37 cellular contexts compared by ENCODE assay signal in genomic region chr7:113907617-113908016, GRCh38. TPM values are rescaled to one million over a fixed set of nuclear protein-coding genes. Genes with fewer than 3 reads are reported as not detected.
"Had no signal": no experiment of that assay in that cellular context is flagged by ENCODE, and none has a peak within 500 bp of the region (broad histone marks: within the 10 kb centered on the region; RNA-seq: fewer than 3 reads in every experiment).

No MANE protein-coding gene starts in this region.

- H3K36me3 ChIP-seq: adrenal gland, esophagus muscularis mucosa, gastroesophageal sphincter had no signal

- ATAC-seq: activated CD4-positive, alpha-beta T cell treated with anti-CD3 and anti-CD28 coated beads for 36 hours; activated CD8-positive, alpha-beta memory T cell treated with anti-CD3 and anti-CD28 coated beads, Interleukin-2, amount 10 ng/mL, durations not matched to agents 7 days and 5 days; activated CD8-positive, alpha-beta T cell treated with anti-CD3 and anti-CD28 coated beads, Interleukin-2, amount 10 ng/mL, durations not matched to agents 7 days and 5 days; activated naive CD8-positive, alpha-beta T cell treated with anti-CD3 and anti-CD28 coated beads, Interleukin-2, amount 50 U/mL, for 24 hours; body of pancreas; effector memory CD8-positive, alpha-beta T cell; foreskin keratinocyte; gastroesophageal sphincter; T-helper 17 cell had no signal

- H3K27ac ChIP-seq: adrenal gland, body of pancreas, esophagus muscularis mucosa, foreskin keratinocyte, gastroesophageal sphincter had no signal

- H3K4me3 Mint-ChIP-seq: activated CD4-positive, alpha-beta memory T cell treated with anti-CD3 and anti-CD28 coated beads for 36 hours; activated CD4-positive, alpha-beta T cell treated with anti-CD3 and anti-CD28 coated beads for 36 hours; activated CD4-positive, alpha-beta T cell treated with anti-CD3 and anti-CD28 coated beads, Interleukin-2, amount 10 ng/mL, durations not matched to agents 24 days and 14 days; activated CD8-positive, alpha-beta memory T cell treated with anti-CD3 and anti-CD28 coated beads, Interleukin-2, amount 10 ng/mL, durations not matched to agents 7 days and 5 days; activated CD8-positive, alpha-beta T cell treated with anti-CD3 and anti-CD28 coated beads, Interleukin-2, amount 10 ng/mL, durations not matched to agents 7 days and 5 days; activated naive CD4-positive, alpha-beta T cell treated with anti-CD3 and anti-CD28 coated beads for 36 hours; activated naive CD4-positive, alpha-beta T cell treated with anti-CD3 and anti-CD28 coated beads, Interleukin-2, amount 50 U/mL, for 24 hours; activated naive CD8-positive, alpha-beta T cell treated with anti-CD3 and anti-CD28 coated beads for 36 hours; activated naive CD8-positive, alpha-beta T cell treated with anti-CD3 and anti-CD28 coated beads, Interleukin-2, amount 50 U/mL, for 24 hours; activated T-helper 1 cell treated with anti-CD3 and anti-CD28 coated beads, Interleukin-12 subunit alpha, Interleukin-12 subunit beta, Interleukin-2, Interleukin-4 antibody, amounts not matched to agents 30 ng/mL and 10 ng/mL and 1 ng/mL, durations not matched to agents 14 hours and 24 hours and 36 hours; effector memory CD8-positive, alpha-beta T cell; T-helper 17 cell; T-helper 2 cell treated with Interferon-gamma antibody and Interleukin-4, amounts not matched to agents 5 μg/mL and 100 μg/mL, for 36 hours had no signal

- FAIRE-seq: colon had no signal

- H3K36me3 Mint-ChIP-seq: activated CD4-positive, alpha-beta memory T cell treated with anti-CD3 and anti-CD28 coated beads for 36 hours; activated CD8-positive, alpha-beta memory T cell treated with anti-CD3 and anti-CD28 coated beads, Interleukin-2, amount 10 ng/mL, durations not matched to agents 7 days and 5 days; activated naive CD4-positive, alpha-beta T cell treated with anti-CD3 and anti-CD28 coated beads, Interleukin-2, amount 50 U/mL, for 24 hours; activated naive CD8-positive, alpha-beta T cell treated with anti-CD3 and anti-CD28 coated beads for 36 hours had no signal

- H3K4me1 Mint-ChIP-seq: activated CD4-positive, alpha-beta T cell treated with anti-CD3 and anti-CD28 coated beads for 36 hours; activated CD4-positive, alpha-beta T cell treated with anti-CD3 and anti-CD28 coated beads, Interleukin-2, amount 10 ng/mL, durations not matched to agents 24 days and 14 days; activated CD8-positive, alpha-beta memory T cell treated with anti-CD3 and anti-CD28 coated beads, Interleukin-2, amount 10 ng/mL, durations not matched to agents 7 days and 5 days; activated naive CD4-positive, alpha-beta T cell treated with anti-CD3 and anti-CD28 coated beads, Interleukin-2, amount 50 U/mL, for 24 hours; activated naive CD8-positive, alpha-beta T cell treated with anti-CD3 and anti-CD28 coated beads for 36 hours; activated naive CD8-positive, alpha-beta T cell treated with anti-CD3 and anti-CD28 coated beads, Interleukin-2, amount 50 U/mL, for 24 hours; T-helper 17 cell had no signal

- H3K27ac Mint-ChIP-seq: activated CD4-positive, alpha-beta memory T cell treated with anti-CD3 and anti-CD28 coated beads for 36 hours; activated CD4-positive, alpha-beta T cell treated with anti-CD3 and anti-CD28 coated beads for 36 hours; activated CD4-positive, alpha-beta T cell treated with anti-CD3 and anti-CD28 coated beads, Interleukin-2, amount 10 ng/mL, durations not matched to agents 24 days and 14 days; activated CD8-positive, alpha-beta memory T cell treated with anti-CD3 and anti-CD28 coated beads, Interleukin-2, amount 10 ng/mL, durations not matched to agents 7 days and 5 days; activated CD8-positive, alpha-beta T cell treated with anti-CD3 and anti-CD28 coated beads, Interleukin-2, amount 10 ng/mL, durations not matched to agents 7 days and 5 days; activated naive CD4-positive, alpha-beta T cell treated with anti-CD3 and anti-CD28 coated beads for 36 hours; activated naive CD4-positive, alpha-beta T cell treated with anti-CD3 and anti-CD28 coated beads, Interleukin-2, amount 50 U/mL, for 24 hours; activated naive CD8-positive, alpha-beta T cell treated with anti-CD3 and anti-CD28 coated beads for 36 hours; activated naive CD8-positive, alpha-beta T cell treated with anti-CD3 and anti-CD28 coated beads, Interleukin-2, amount 50 U/mL, for 24 hours; activated T-helper 1 cell treated with anti-CD3 and anti-CD28 coated beads, Interleukin-12 subunit alpha, Interleukin-12 subunit beta, Interleukin-2, Interleukin-4 antibody, amounts not matched to agents 30 ng/mL and 10 ng/mL and 1 ng/mL, durations not matched to agents 14 hours and 24 hours and 36 hours; activated T-helper 2 cell treated with anti-CD3 and anti-CD28 coated beads, Interferon-gamma antibody, Interleukin-2, Interleukin-4, amounts not matched to agents 10 μg/mL and 5 μg/mL and 100 μg/mL, durations not matched to agents 14 hours and 24 hours and 36 hours; effector memory CD8-positive, alpha-beta T cell; T-helper 17 cell; T-helper 2 cell treated with Interferon-gamma antibody and Interleukin-4, amounts not matched to agents 5 μg/mL and 100 μg/mL, for 36 hours had no signal

- H3K4me3 ChIP-seq: adrenal gland, body of pancreas, esophagus muscularis mucosa, gastroesophageal sphincter had no signal

- H3K27me3 Mint-ChIP-seq: activated CD4-positive, alpha-beta T cell treated with anti-CD3 and anti-CD28 coated beads for 36 hours; activated CD4-positive, alpha-beta T cell treated with anti-CD3 and anti-CD28 coated beads, Interleukin-2, amount 10 ng/mL, durations not matched to agents 24 days and 14 days; activated CD8-positive, alpha-beta memory T cell treated with anti-CD3 and anti-CD28 coated beads, Interleukin-2, amount 10 ng/mL, durations not matched to agents 7 days and 5 days; activated naive CD4-positive, alpha-beta T cell treated with anti-CD3 and anti-CD28 coated beads, Interleukin-2, amount 50 U/mL, for 24 hours; activated naive CD8-positive, alpha-beta T cell treated with anti-CD3 and anti-CD28 coated beads for 36 hours; activated naive CD8-positive, alpha-beta T cell treated with anti-CD3 and anti-CD28 coated beads, Interleukin-2, amount 50 U/mL, for 24 hours; effector memory CD8-positive, alpha-beta T cell; T-helper 17 cell had no signal

- DNase-seq: activated CD4-positive, alpha-beta memory T cell treated with anti-CD3 and anti-CD28 coated beads for 36 hours; activated CD4-positive, alpha-beta T cell treated with anti-CD3 and anti-CD28 coated beads for 36 hours; activated CD4-positive, alpha-beta T cell treated with anti-CD3 and anti-CD28 coated beads, Interleukin-2, amount 10 ng/mL, durations not matched to agents 24 days and 14 days; activated CD4-positive, CD25-positive, alpha-beta regulatory T cell; activated CD4-positive, CD25-positive, alpha-beta regulatory T cell treated with anti-CD3 and anti-CD28 coated beads, Interleukin-2, amount 50 U/mL, for 72 hours; activated CD8-positive, alpha-beta memory T cell treated with anti-CD3 and anti-CD28 coated beads, Interleukin-2, amount 10 ng/mL, durations not matched to agents 7 days and 5 days; activated CD8-positive, alpha-beta memory T cell treated with anti-CD3 and anti-CD28 coated beads, Interleukin-2, amount 50 U/mL, for 4 hours; activated CD8-positive, alpha-beta T cell treated with anti-CD3 and anti-CD28 coated beads, Interleukin-2, amount 10 ng/mL, durations not matched to agents 7 days and 5 days; activated effector memory CD4-positive, alpha-beta T cell treated with anti-CD3 and anti-CD28 coated beads, Interleukin-2, amount 50 U/mL, for 16 hours; activated naive CD4-positive, alpha-beta T cell treated with anti-CD3 and anti-CD28 coated beads for 36 hours; activated naive CD8-positive, alpha-beta T cell treated with anti-CD3 and anti-CD28 coated beads for 36 hours; activated naive CD8-positive, alpha-beta T cell treated with anti-CD3 and anti-CD28 coated beads, Interleukin-2, amount 50 U/mL, for 24 hours; activated T-cell treated with anti-CD3 and anti-CD28 coated beads, Interleukin-2, amount 50 U/mL, for 1 hour; activated T-cell treated with anti-CD3 and anti-CD28 coated beads, Interleukin-2, amount 50 U/mL, for 48 hours; adrenal gland; amygdala; aorta; body of pancreas; caudate nucleus; cortex of kidney; dermis blood vessel endothelial cell; effector CD4-positive, alpha-beta T cell; effector memory CD8-positive, alpha-beta T cell; erythroblast; foreskin keratinocyte; T-helper 1 cell; T-helper 17 cell; T1000 had no signal

- H3K9me3 Mint-ChIP-seq: activated CD4-positive, alpha-beta memory T cell treated with anti-CD3 and anti-CD28 coated beads for 36 hours; activated CD4-positive, alpha-beta T cell treated with anti-CD3 and anti-CD28 coated beads, Interleukin-2, amount 10 ng/mL, durations not matched to agents 24 days and 14 days; activated naive CD4-positive, alpha-beta T cell treated with anti-CD3 and anti-CD28 coated beads for 36 hours; activated naive CD4-positive, alpha-beta T cell treated with anti-CD3 and anti-CD28 coated beads, Interleukin-2, amount 50 U/mL, for 24 hours; activated naive CD8-positive, alpha-beta T cell treated with anti-CD3 and anti-CD28 coated beads for 36 hours; activated naive CD8-positive, alpha-beta T cell treated with anti-CD3 and anti-CD28 coated beads, Interleukin-2, amount 50 U/mL, for 24 hours; activated T-helper 1 cell treated with anti-CD3 and anti-CD28 coated beads, Interleukin-12 subunit alpha, Interleukin-12 subunit beta, Interleukin-2, Interleukin-4 antibody, amounts not matched to agents 30 ng/mL and 10 ng/mL and 1 ng/mL, durations not matched to agents 14 hours and 24 hours and 36 hours; activated T-helper 2 cell treated with anti-CD3 and anti-CD28 coated beads, Interferon-gamma antibody, Interleukin-2, Interleukin-4, amounts not matched to agents 10 μg/mL and 5 μg/mL and 100 μg/mL, durations not matched to agents 14 hours and 24 hours and 36 hours; effector memory CD8-positive, alpha-beta T cell; T-helper 2 cell treated with Interferon-gamma antibody and Interleukin-4, amounts not matched to agents 5 μg/mL and 100 μg/mL, for 36 hours had no signal

- H3K4me1 ChIP-seq: adrenal gland, body of pancreas, foreskin keratinocyte, gastroesophageal sphincter had no signal

- H3K9me3 ChIP-seq: adrenal gland, body of pancreas, esophagus muscularis mucosa, gastroesophageal sphincter had no signal

- H3K27me3 ChIP-seq: adrenal gland, body of pancreas, esophagus muscularis mucosa, foreskin keratinocyte, gastroesophageal sphincter had no signal

RNA-seq across cellular contexts. Expression of gene PPP1R3A, which starts 11.2 kb away (rescaled TPM):
- total RNA-seq: activated CD4-positive, alpha-beta memory T cell treated with anti-CD3 and anti-CD28 coated beads for 36 hours; activated CD4-positive, alpha-beta T cell treated with anti-CD3 and anti-CD28 coated beads for 36 hours; activated CD4-positive, alpha-beta T cell treated with anti-CD3 and anti-CD28 coated beads, Interleukin-2, amount 10 ng/mL, durations not matched to agents 24 days and 14 days; activated CD8-positive, alpha-beta memory T cell treated with anti-CD3 and anti-CD28 coated beads for 36 hours; activated CD8-positive, alpha-beta memory T cell treated with anti-CD3 and anti-CD28 coated beads, Interleukin-2, amount 10 ng/mL, durations not matched to agents 7 days and 5 days; activated CD8-positive, alpha-beta T cell treated with anti-CD3 and anti-CD28 coated beads, Interleukin-2, amount 10 ng/mL, durations not matched to agents 7 days and 5 days; activated naive CD4-positive, alpha-beta T cell treated with anti-CD3 and anti-CD28 coated beads for 36 hours; activated naive CD8-positive, alpha-beta T cell treated with anti-CD3 and anti-CD28 coated beads for 36 hours; activated T-helper 1 cell treated with anti-CD3 and anti-CD28 coated beads, Interleukin-12 subunit alpha, Interleukin-12 subunit beta, Interleukin-2, Interleukin-4 antibody, amounts not matched to agents 30 ng/mL and 10 ng/mL and 1 ng/mL, durations not matched to agents 14 hours and 24 hours and 36 hours; activated T-helper 2 cell treated with anti-CD3 and anti-CD28 coated beads, Interferon-gamma antibody, Interleukin-2, Interleukin-4, amounts not matched to agents 10 μg/mL and 5 μg/mL and 100 μg/mL, durations not matched to agents 14 hours and 24 hours and 36 hours; adrenal gland; body of pancreas; dermis blood vessel endothelial cell; foreskin keratinocyte; glomerular endothelial cell; T-helper 17 cell had no signal
- polyA plus RNA-seq: adrenal gland, aorta, foreskin keratinocyte had no signal
